8 cellular contexts compared by ENCODE assay signal in genomic region chr2:54629914-54630609, GRCh38.
DNase-seq lines count a peak whose midpoint lies in the region; ATAC-seq and TF ChIP-seq lines count a peak whose summit lies in the region.

No MANE protein-coding gene starts in this region.

- peak overlapping the region; percentile 53 for H3K27ac Mint-ChIP-seq in activated B cell treated with CpG ODN at 0.5 μM for 24 hours

- ATAC-seq in activated B cell treated with CpG ODN at 0.5 μM for 24 hours (ENCODE audit: low read depth) (peak; percentile 22), Right ventricle myocardium superior (ENCODE audit: poor library complexity) (peak; percentile 55), GM21576 (IDR thresholded peaks at IDR 0.05; ENCODE audit: unreplicated experiment) (no peak), GM18867 (IDR thresholded peaks at IDR 0.05; ENCODE audit: unreplicated experiment) (no peak)

- CTCF ChIA-PET in activated B cell treated with CpG ODN at 0.5 μM for 24 hours (lab: Charles Lee), result no interaction called here

- DNase-seq in DMS 273 (lab: John Stamatoyannopoulos, UW; ENCODE audit: unreplicated experiment), result peak; percentile 6
- no peak for DNase-seq in DMS 273 treated with DMSO at 0.1 percent for 48 hours (lab: John Stamatoyannopoulos, UW)
- no peak for DNase-seq in activated B cell treated with CpG ODN at 0.5 μM for 24 hours
- peak; percentile 69 for DNase-seq in Right ventricle myocardium superior
- peak; percentile 14 for DNase-seq in stimulated activated CD4-positive, alpha-beta T cell treated with anti-CD3 and anti-CD28 coated beads, Interleukin-4, amount 100 ng/mL, for 24 hours
- DNase-seq in T-helper 2 cell, result no peak

- peaks cover 36% of the 10 kb centered on the region for H3K4me1 Mint-ChIP-seq in activated B cell treated with CpG ODN at 0.5 μM for 24 hours

- intact Hi-C loops in activated B cell treated with CpG ODN at 0.5 μM for 24 hours (cut with micrococcal nuclease) (no loop called here), Right ventricle myocardium superior (cut with DNase I) (loop anchor here (10.0 kb wide), 2 partner anchors 105 to 175 kb away; partner anchors contain the start of gene SPTBN1)

- peaks cover 88% of the 10 kb centered on the region for H3K36me3 Mint-ChIP-seq in activated B cell treated with CpG ODN at 0.5 μM for 24 hours (ENCODE audit: low read depth)

- H3K27me3 Mint-ChIP-seq in activated B cell treated with CpG ODN at 0.5 μM for 24 hours, result no peaks in the 10 kb centered on the region

- no peaks in the 10 kb centered on the region for H3K9me3 Mint-ChIP-seq in activated B cell treated with CpG ODN at 0.5 μM for 24 hours

- no peak overlapping the region for H3K4me3 Mint-ChIP-seq in activated B cell treated with CpG ODN at 0.5 μM for 24 hours

- no peak for TF ChIP-seq CTCF in activated B cell treated with CpG ODN at 0.5 μM for 24 hours (IDR thresholded peaks at IDR 0.05)

- POLR2A ChIA-PET in activated B cell treated with CpG ODN at 0.5 μM for 24 hours (lab: Charles Lee), result interaction anchor here (2.2 kb wide), 1 partner anchor 71 kb away, joined by 9 read pairs; no protein-coding TSS in a partner anchor

Comparison
In these comparisons a context has a peak if more than half of its experiments do, and no peak if none do; other contexts are left out.
1. DNase-seq: peak in DMS 273 (single experiment), Right ventricle myocardium superior (single experiment) and stimulated activated CD4-positive, alpha-beta T cell treated with anti-CD3 and anti-CD28 coated beads, Interleukin-4, amount 100 ng/mL, for 24 hours (single experiment); none in DMS 273 treated with DMSO at 0.1 percent for 48 hours (single experiment), activated B cell treated with CpG ODN at 0.5 μM for 24 hours (single experiment) and T-helper 2 cell (0 of 5).
2. ATAC-seq: peak in activated B cell treated with CpG ODN at 0.5 μM for 24 hours (single experiment) and Right ventricle myocardium superior (single experiment); none in GM21576 (single experiment) and GM18867 (single experiment).